ENCODE assay signal across 1 cellular context in the genomic region with DNA sequence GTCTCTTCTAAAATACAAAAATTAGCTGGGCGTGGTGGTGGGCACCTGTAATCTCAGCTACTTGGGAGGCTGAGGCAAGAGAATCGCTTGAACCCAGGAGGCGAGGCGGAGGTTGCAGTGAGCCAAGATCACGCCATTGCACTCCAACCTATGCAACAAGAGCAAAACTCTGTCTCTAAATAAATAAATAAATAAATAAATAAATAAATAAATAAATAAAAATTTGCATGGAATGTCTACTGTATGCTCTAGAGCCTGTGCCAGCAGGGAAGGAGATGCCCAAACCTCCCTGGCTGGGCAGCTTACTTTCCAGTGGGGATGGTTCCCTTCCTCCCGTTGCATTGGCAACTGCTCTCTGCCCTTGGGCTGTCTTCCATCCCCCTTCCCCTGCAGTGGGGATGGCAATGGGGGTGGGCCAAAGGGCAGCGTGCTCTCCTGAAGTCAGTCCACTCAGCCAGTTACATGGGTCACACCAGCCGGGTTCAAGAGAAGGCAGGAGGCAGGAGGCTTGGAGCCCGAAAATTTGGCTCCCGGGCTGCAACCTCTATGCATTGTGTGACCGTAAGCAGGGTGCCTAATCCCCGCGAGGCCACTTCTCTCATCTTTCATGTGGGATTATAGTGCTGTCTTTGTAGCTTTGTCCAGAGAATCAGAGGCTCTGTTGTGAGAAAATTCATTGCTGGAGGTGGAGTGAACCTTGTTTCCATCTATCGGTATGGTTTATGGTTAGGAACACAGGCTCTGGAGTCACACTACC.
TF ChIP-seq lines count a peak whose summit lies in the region.

No MANE protein-coding gene starts in this region.

TF ChIP-seq in H1, 55 proteins besides CTCF, POLR2A, EP300 and RAD21:
- TF ChIP-seq TCF12 (IDR thresholded peaks at IDR 0.05; ENCODE audit: low read depth, low read length): no peak
